In genomic region chr1:60132985-60133673, GRCh38 we compare ENCODE assay signal across 12 cellular contexts. TPM values are rescaled to one million over a fixed set of nuclear protein-coding genes. Genes with fewer than 3 reads are reported as not detected.
A peak's percentile ranks its signal among the peaks of the same experiment; 100 is the strongest.
DNase-seq lines count a peak whose midpoint lies in the region; ATAC-seq, FAIRE-seq and TF ChIP-seq lines count a peak whose summit lies in the region.
"Had no signal": no experiment of that assay in that cellular context is flagged by ENCODE, and none has a peak within 500 bp of the region (broad histone marks: within the 10 kb centered on the region; RNA-seq: fewer than 3 reads in every experiment).

No MANE protein-coding gene starts in this region.

- FAIRE-seq in GM12891 (lab: Jason Lieb, UNC), result no peak
- FAIRE-seq: TTC549 had no signal

- no peak overlapping the region for H3K9ac ChIP-seq in colonic mucosa (ENCODE audit: low read depth in 2 of 2, low read length in 2 of 2)
- H3K9ac ChIP-seq: parathyroid adenoma had no signal

- no peak for TF ChIP-seq CTCF in NB4 (IDR thresholded peaks at IDR 0.05; ENCODE audit: low read depth, low read length)
- TF ChIP-seq CTCF in colonic mucosa (IDR thresholded peaks at IDR 0.05), result no peak
- TF ChIP-seq CTCF in nephron (IDR thresholded peaks at IDR 0.05; ENCODE audit: unreplicated experiment in 3 of 3), result no peak

- H3K4me1 ChIP-seq in colonic mucosa, result no peaks in the 10 kb centered on the region
- H3K4me1 ChIP-seq: parathyroid adenoma had no signal

- H3K9me3 ChIP-seq in colonic mucosa, result no peaks in the 10 kb centered on the region

- no peaks in the 10 kb centered on the region for H3K27me3 ChIP-seq in colonic mucosa

- no peaks in the 10 kb centered on the region for H3K36me3 Mint-ChIP-seq in nephron (ENCODE audit: low read depth)
- H3K36me3 Mint-ChIP-seq: activated naive CD4-positive, alpha-beta T cell treated with anti-CD3 and anti-CD28 coated beads, Interleukin-2, amount 50 U/mL, for 24 hours had no signal

- no peaks in the 10 kb centered on the region for H3K36me3 ChIP-seq in colonic mucosa

- no peak overlapping the region for H3K27ac ChIP-seq in colonic mucosa
- H3K27ac ChIP-seq: parathyroid adenoma had no signal

- intact Hi-C loops in colonic mucosa (cut with DNase I), result no loop called here

- no peaks in the 10 kb centered on the region for H3K9me3 Mint-ChIP-seq in nephron
- H3K9me3 Mint-ChIP-seq: activated naive CD4-positive, alpha-beta T cell treated with anti-CD3 and anti-CD28 coated beads, Interleukin-2, amount 50 U/mL, for 24 hours had no signal

- H3K4me3 Mint-ChIP-seq in nephron, result peak overlapping the region in 1 of 3 experiments; percentile 4
- H3K4me3 Mint-ChIP-seq: activated naive CD4-positive, alpha-beta T cell treated with anti-CD3 and anti-CD28 coated beads, Interleukin-2, amount 50 U/mL, for 24 hours had no signal

- no peak for ATAC-seq in GM21390 (IDR thresholded peaks at IDR 0.05; ENCODE audit: unreplicated experiment)

- DNase-seq in EL, result peak; percentile 97
- DNase-seq in NB4 (ENCODE audit: low read depth), result peak; percentile 50
- DNase-seq in colonic mucosa, result peak; percentile 29
- no peak for DNase-seq in globus pallidus (ENCODE audit: low spot score)
- DNase-seq in pons (ENCODE audit: low spot score), result no peak
- no peak for DNase-seq in GM12891 (ENCODE audit: insufficient read length, low spot score)
- DNase-seq: hippocampal formation had no signal

- peaks cover 16% of the 10 kb centered on the region for H3K4me1 Mint-ChIP-seq in nephron

- H3K27ac Mint-ChIP-seq in nephron, result peak overlapping the region; percentile 53 to 87 (median 76)
- H3K27ac Mint-ChIP-seq: activated naive CD4-positive, alpha-beta T cell treated with anti-CD3 and anti-CD28 coated beads, Interleukin-2, amount 50 U/mL, for 24 hours had no signal

- TF ChIP-seq POLR2A in NB4 (IDR thresholded peaks at IDR 0.05; ENCODE audit: extremely low read depth, insufficient read length), result no peak
- no peak for TF ChIP-seq POLR2A in GM12891 (IDR thresholded peaks at IDR 0.05; ENCODE audit: low read depth, low read length)

- no peaks in the 10 kb centered on the region for H3K27me3 Mint-ChIP-seq in nephron (ENCODE audit: low read depth)

- no peak overlapping the region for H3K4me3 ChIP-seq in NB4 (ENCODE audit: low read depth, low read length)
- no peak overlapping the region for H3K4me3 ChIP-seq in colonic mucosa

TF ChIP-seq in GM12891, 5 proteins besides CTCF, POLR2A, EP300 and RAD21:
- TF ChIP-seq POU2F2 (IDR thresholded peaks at IDR 0.05; ENCODE audit: low read depth, low read length) (no peak), TAF1 (IDR thresholded peaks at IDR 0.05; ENCODE audit: low read depth, low read length) (no peak), PAX5 (IDR thresholded peaks at IDR 0.05; ENCODE audit: insufficient read depth, low read length, severe bottlenecking) (no peak), SPI1 (IDR thresholded peaks at IDR 0.05; ENCODE audit: low read depth, low read length) (no peak), POLR2AphosphoS5 (IDR thresholded peaks at IDR 0.05; ENCODE audit: low read depth, low read length) (no peak)

RNA-seq across cellular contexts. Expression of gene C1orf87, which starts 59.6 kb away (rescaled TPM):
- not detected for total RNA-seq in colonic mucosa
- polyA plus RNA-seq in GM12891 (2012; ENCODE audit: low read depth, missing spikeins), result not detected

Comparison
In these comparisons a context has a peak if more than half of its experiments do, and no peak if none do; other contexts are left out.
1. DNase-seq: peak in EL (single experiment), NB4 (single experiment) and colonic mucosa (single experiment); none in globus pallidus (single experiment), pons (single experiment) and GM12891 (single experiment).